1 cellular context compared by ENCODE assay signal in genomic region chr5:77991084-77991483, GRCh38.
TF ChIP-seq lines count a peak whose summit lies in the region.

No MANE protein-coding gene starts in this region.

TF ChIP-seq in HCT116, 20 proteins besides CTCF, POLR2A, EP300 and RAD21 (continued from another document):
- TF ChIP-seq REST (IDR thresholded peaks at IDR 0.05; ENCODE audit: low read depth) (no peak), ZNF274 (IDR thresholded peaks at IDR 0.05; ENCODE audit: low read depth, low read length) (no peak), ZBTB33 (IDR thresholded peaks at IDR 0.05; ENCODE audit: extremely low read depth, insufficient replicate concordance, low read length) (no peak), POLR2AphosphoS5 (IDR thresholded peaks at IDR 0.05; ENCODE audit: low read depth, low read length) (no peak), SP1 (IDR thresholded peaks at IDR 0.05; ENCODE audit: low read depth) (no peak), CBX3 (IDR thresholded peaks at IDR 0.05; ENCODE audit: low read depth) (no peak), EZH2 (IDR thresholded peaks at IDR 0.05) (no peak), TCF7L2 (IDR thresholded peaks at IDR 0.05; ENCODE audit: borderline replicate concordance, extremely low read depth, insufficient read depth, insufficient read length) (no peak), EGR1 (IDR thresholded peaks at IDR 0.05; ENCODE audit: low read depth) (no peak), MAX (IDR thresholded peaks at IDR 0.05) (no peak), CEBPB (IDR thresholded peaks at IDR 0.05; ENCODE audit: low read depth) (no peak), EZH2phosphoT487 (IDR thresholded peaks at IDR 0.05; ENCODE audit: borderline replicate concordance) (no peak), ELF1 (IDR thresholded peaks at IDR 0.05; ENCODE audit: borderline replicate concordance, low read depth) (no peak), ATF3 (IDR thresholded peaks at IDR 0.05) (no peak)
